9 cellular contexts compared by ENCODE assay signal in the genomic region with DNA sequence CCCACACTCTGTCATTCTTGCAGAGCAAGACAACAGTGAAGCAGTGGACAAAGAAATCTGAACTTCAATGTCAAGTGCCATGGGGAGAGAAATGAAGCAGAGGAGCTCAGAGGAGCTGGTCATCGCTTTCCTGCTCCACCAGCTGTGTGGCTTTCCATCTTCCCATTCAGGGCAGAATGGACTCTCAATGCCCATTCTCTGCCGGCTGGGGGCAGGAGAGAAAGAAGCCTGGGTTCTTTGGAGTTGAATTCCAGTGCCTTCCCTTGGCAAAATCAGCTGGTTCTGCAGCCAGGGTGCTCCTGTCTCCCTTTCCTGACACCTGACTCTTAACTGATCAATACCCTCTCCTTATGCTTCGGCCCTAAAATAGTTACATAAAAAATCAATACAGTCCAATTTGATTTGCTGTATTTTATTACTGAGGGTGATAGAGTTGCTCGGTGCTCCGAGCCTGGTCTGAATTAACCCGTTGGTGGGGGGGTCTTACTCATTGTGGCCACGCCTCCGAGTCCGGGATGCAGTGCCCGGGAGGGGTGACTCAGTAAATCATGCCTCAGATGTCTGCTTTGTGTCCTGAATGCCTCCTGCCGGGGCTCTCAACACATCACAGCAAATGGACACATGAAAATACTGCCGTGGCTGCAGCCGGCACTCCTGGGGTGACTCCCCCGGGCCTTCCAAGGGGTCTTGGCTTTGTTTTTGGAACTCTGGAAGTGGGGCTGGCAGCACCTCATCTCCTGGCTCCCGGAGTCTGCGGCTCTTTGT. TPM values are rescaled to one million over a fixed set of nuclear protein-coding genes. Genes with fewer than 3 reads are reported as not detected.
DNase-seq lines count a peak whose midpoint lies in the region; ATAC-seq, FAIRE-seq and TF ChIP-seq lines count a peak whose summit lies in the region.
"Had no signal": no experiment of that assay in that cellular context is flagged by ENCODE, and none has a peak within 500 bp of the region (broad histone marks: within the 10 kb centered on the region; RNA-seq: fewer than 3 reads in every experiment).

No MANE protein-coding gene starts in this region.

- H3K36me3 ChIP-seq in upper lobe of right lung: no peaks in the 10 kb centered on the region

- H3K36me3 Mint-ChIP-seq in glutamatergic neuron (ENCODE audit: unreplicated experiment): no peaks in the 10 kb centered on the region
- no peaks in the 10 kb centered on the region for H3K36me3 Mint-ChIP-seq in activated CD8-positive, alpha-beta T cell treated with anti-CD3 and anti-CD28 coated beads, Interleukin-2, amount 10 ng/mL, durations not matched to agents 7 days and 5 days (ENCODE audit: low read depth)
- H3K36me3 Mint-ChIP-seq: CD4-positive, alpha-beta memory T cell had no signal

- no peaks in the 10 kb centered on the region for H3K9me3 ChIP-seq in A549
- H3K9me3 ChIP-seq in upper lobe of right lung: no peaks in the 10 kb centered on the region

- no peak for TF ChIP-seq RAD21 in A549 (conservative IDR thresholded peaks at IDR 0.05 in 1 of 2, IDR thresholded peaks at IDR 0.05 in 1 of 2)

- H3K27me3 ChIP-seq in upper lobe of right lung: peaks cover 60% of the 10 kb centered on the region

- H3K4me1 Mint-ChIP-seq in glutamatergic neuron (ENCODE audit: low read depth, unreplicated experiment): peaks cover 19% of the 10 kb centered on the region
- H3K4me1 Mint-ChIP-seq in activated CD8-positive, alpha-beta T cell treated with anti-CD3 and anti-CD28 coated beads, Interleukin-2, amount 10 ng/mL, durations not matched to agents 7 days and 5 days (ENCODE audit: low read depth): no peaks in the 10 kb centered on the region
- H3K4me1 Mint-ChIP-seq: CD4-positive, alpha-beta memory T cell had no signal

- H3K4me2 ChIP-seq in A549: peak overlapping the region; percentile 33

- DNase-seq in A549 (ENCODE audit: low read depth in 1 of 2, low spot score in 1 of 2) (peak; percentile 38 to 44), HCEC 1CT (peak; percentile 34), glutamatergic neuron (peak; percentile 57), upper lobe of right lung (no peak), NCI-H1436 (lab: John Stamatoyannopoulos, UW) (no peak)
- no peak for DNase-seq in activated CD8-positive, alpha-beta T cell treated with anti-CD3 and anti-CD28 coated beads, Interleukin-2, amount 10 ng/mL, durations not matched to agents 7 days and 5 days
- DNase-seq: CD4-positive, alpha-beta memory T cell had no signal

- 8% methylated on average over 16 of the region's 16 CpGs for WGBS in A549 (ENCODE audit: missing lambda C conversion rate)

- POLR2A ChIA-PET in A549 (lab: Yijun Ruan, JAX): no interaction called here
- POLR2A ChIA-PET in activated CD8-positive, alpha-beta T cell treated with anti-CD3 and anti-CD28 coated beads, Interleukin-2, amount 10 ng/mL, durations not matched to agents 7 days and 5 days (lab: Charles Lee): no interaction called here

- peaks cover 4% of the 10 kb centered on the region for H3K9me3 Mint-ChIP-seq in glutamatergic neuron (ENCODE audit: unreplicated experiment)
- H3K9me3 Mint-ChIP-seq in activated CD8-positive, alpha-beta T cell treated with anti-CD3 and anti-CD28 coated beads, Interleukin-2, amount 10 ng/mL, durations not matched to agents 7 days and 5 days (ENCODE audit: insufficient read depth): no peaks in the 10 kb centered on the region
- H3K9me3 Mint-ChIP-seq: CD4-positive, alpha-beta memory T cell had no signal

- no peak for TF ChIP-seq EP300 in A549 (IDR thresholded peaks at IDR 0.05)

- H3K4me1 ChIP-seq in A549 (no peaks in the 10 kb centered on the region), upper lobe of right lung (no peaks in the 10 kb centered on the region)

- CTCF ChIA-PET in A549 (lab: Yijun Ruan, JAX): interaction anchor here (1.5 kb wide), 1 partner anchor 11 kb away, joined by 9 read pairs; no protein-coding TSS in a partner anchor
- CTCF ChIA-PET in activated CD8-positive, alpha-beta T cell treated with anti-CD3 and anti-CD28 coated beads, Interleukin-2, amount 10 ng/mL, durations not matched to agents 7 days and 5 days (lab: Charles Lee): interaction anchor here (1.8 kb wide), 1 partner anchor 11 kb away, joined by 5 read pairs; no protein-coding TSS in a partner anchor

- H3K27me3 Mint-ChIP-seq in glutamatergic neuron (ENCODE audit: unreplicated experiment): peaks cover 11% of the 10 kb centered on the region
- H3K27me3 Mint-ChIP-seq in activated CD8-positive, alpha-beta T cell treated with anti-CD3 and anti-CD28 coated beads, Interleukin-2, amount 10 ng/mL, durations not matched to agents 7 days and 5 days (ENCODE audit: low read depth): peaks cover 45% of the 10 kb centered on the region

- no peak for TF ChIP-seq CTCF in A549 (IDR thresholded peaks at IDR 0.05)
- TF ChIP-seq CTCF in glutamatergic neuron (IDR thresholded peaks at IDR 0.05; ENCODE audit: partially characterized antibody, unreplicated experiment): no peak
- no peak for TF ChIP-seq CTCF in upper lobe of right lung (IDR thresholded peaks at IDR 0.05)

- no peak for FAIRE-seq in A549 (lab: Jason Lieb, UNC)

- H3K27ac ChIP-seq in A549: no peak overlapping the region
- no peak overlapping the region for H3K27ac ChIP-seq in upper lobe of right lung

- H3K27ac Mint-ChIP-seq in glutamatergic neuron (ENCODE audit: unreplicated experiment): peak overlapping the region; percentile 33
- H3K27ac Mint-ChIP-seq in activated CD8-positive, alpha-beta T cell treated with anti-CD3 and anti-CD28 coated beads, Interleukin-2, amount 10 ng/mL, durations not matched to agents 7 days and 5 days: no peak overlapping the region
- H3K27ac Mint-ChIP-seq: CD4-positive, alpha-beta memory T cell had no signal

- H3K4me3 ChIP-seq in A549: no peak overlapping the region
- no peak overlapping the region for H3K4me3 ChIP-seq in upper lobe of right lung

- peak; percentile 74 to 78 for ATAC-seq in A549
- peak; percentile 82 for ATAC-seq in SK-N-SH treated with all-trans-retinoic acid at 6 μM for 48 hours
- no peak for ATAC-seq in GM18858 (IDR thresholded peaks at IDR 0.05; ENCODE audit: unreplicated experiment)
- no peak for ATAC-seq in activated CD8-positive, alpha-beta T cell treated with anti-CD3 and anti-CD28 coated beads, Interleukin-2, amount 10 ng/mL, durations not matched to agents 7 days and 5 days
- ATAC-seq in upper lobe of right lung: no peak

- peak overlapping the region; percentile 72 for H3K4me3 Mint-ChIP-seq in glutamatergic neuron (ENCODE audit: unreplicated experiment)
- H3K4me3 Mint-ChIP-seq in activated CD8-positive, alpha-beta T cell treated with anti-CD3 and anti-CD28 coated beads, Interleukin-2, amount 10 ng/mL, durations not matched to agents 7 days and 5 days: no peak overlapping the region
- H3K4me3 Mint-ChIP-seq: CD4-positive, alpha-beta memory T cell had no signal

- intact Hi-C loops in upper lobe of right lung (cut with DNase I): no loop called here

- no peak for TF ChIP-seq POLR2A in A549 (IDR thresholded peaks at IDR 0.05; ENCODE audit: low read length)

TF ChIP-seq in A549, 52 proteins besides CTCF, POLR2A, EP300 and RAD21 (continues in another document):
- TF ChIP-seq ATOH8 (CRISPR knock-in tag; IDR thresholded peaks at IDR 0.05; ENCODE audit: low read depth) (no peak), RCOR1 (IDR thresholded peaks at IDR 0.05; ENCODE audit: low read depth, low read length) (no peak), TFCP2L1 (CRISPR knock-in tag; IDR thresholded peaks at IDR 0.05) (no peak), ZSCAN20 (CRISPR knock-in tag; IDR thresholded peaks at IDR 0.05) (no peak), ZFP36 (IDR thresholded peaks at IDR 0.05; ENCODE audit: borderline replicate concordance, partially characterized antibody) (no peak)

TF ChIP-seq in SK-N-SH treated with all-trans-retinoic acid at 6 μM for 48 hours, 23 proteins besides CTCF, POLR2A, EP300 and RAD21:
- no peak for TF ChIP-seq SNAI2 (CRISPR knock-in tag; IDR thresholded peaks at IDR 0.05)
- no peak for TF ChIP-seq TOX (CRISPR knock-in tag; IDR thresholded peaks at IDR 0.05; ENCODE audit: borderline replicate concordance)
- TF ChIP-seq ZC3H10 (CRISPR knock-in tag; IDR thresholded peaks at IDR 0.05): no peak
- no peak for TF ChIP-seq ZFP30 (CRISPR knock-in tag; IDR thresholded peaks at IDR 0.05)

RNA-seq across cellular contexts. Expression of gene TMEM132B, which starts 7.8 kb away (rescaled TPM):
- 0.03 and 0.29 TPM in 2 replicates for polyA plus RNA-seq in A549 (2011; rRNA removed)
- polyA plus RNA-seq in A549 (2012; cell fraction: cytosol; rRNA removed): under 0.01 and 0.01 TPM in 2 replicates
- 0.02 and 0.04 TPM in 2 replicates for polyA plus RNA-seq in A549 (2012; cell fraction: nucleus; rRNA removed)
- polyA plus RNA-seq in A549 (2017; fragmentation: RNase III; extraction: RNeasy Plus Mini Kit Qiagen cat#74134 plus additional on column Dnase treatment): 0.01 to 0.04 TPM (median 0.04 TPM) in 3 replicates
- polyA minus RNA-seq in A549 (2011; rRNA and poly(A)+ RNA removed): 0.12 TPM in 1 of 2 replicates, not detected in the other
- 30.5 TPM for total RNA-seq in glutamatergic neuron (ENCODE audit: unreplicated experiment)
- not detected for total RNA-seq in activated CD8-positive, alpha-beta T cell treated with anti-CD3 and anti-CD28 coated beads, Interleukin-2, amount 10 ng/mL, durations not matched to agents 7 days and 5 days
- 0.93 TPM for total RNA-seq in upper lobe of right lung
- total RNA-seq: CD4-positive, alpha-beta memory T cell had no signal
- polyA plus RNA-seq: CD4-positive, alpha-beta memory T cell had no signal

Comparison
In these comparisons a context has a peak if more than half of its experiments do, and no peak if none do; other contexts are left out.
1. ATAC-seq: peak in A549 (2 of 2) and SK-N-SH treated with all-trans-retinoic acid at 6 μM for 48 hours (single experiment); none in GM18858 (single experiment), activated CD8-positive, alpha-beta T cell treated with anti-CD3 and anti-CD28 coated beads, Interleukin-2, amount 10 ng/mL, durations not matched to agents 7 days and 5 days (single experiment) and upper lobe of right lung (single experiment).
2. DNase-seq: peak in A549 (2 of 2), HCEC 1CT (single experiment) and glutamatergic neuron (single experiment); none in activated CD8-positive, alpha-beta T cell treated with anti-CD3 and anti-CD28 coated beads, Interleukin-2, amount 10 ng/mL, durations not matched to agents 7 days and 5 days (single experiment), upper lobe of right lung (single experiment) and NCI-H1436 (single experiment).
3. RNA of gene TMEM132B, which starts 7.8 kb away (total RNA-seq): 30.5 TPM in glutamatergic neuron (single experiment); 0.93 TPM in upper lobe of right lung (single experiment) and not detected in activated CD8-positive, alpha-beta T cell treated with anti-CD3 and anti-CD28 coated beads, Interleukin-2, amount 10 ng/mL, durations not matched to agents 7 days and 5 days; every median in the first group is over 10 times any median in the second.